In the genomic region with DNA sequence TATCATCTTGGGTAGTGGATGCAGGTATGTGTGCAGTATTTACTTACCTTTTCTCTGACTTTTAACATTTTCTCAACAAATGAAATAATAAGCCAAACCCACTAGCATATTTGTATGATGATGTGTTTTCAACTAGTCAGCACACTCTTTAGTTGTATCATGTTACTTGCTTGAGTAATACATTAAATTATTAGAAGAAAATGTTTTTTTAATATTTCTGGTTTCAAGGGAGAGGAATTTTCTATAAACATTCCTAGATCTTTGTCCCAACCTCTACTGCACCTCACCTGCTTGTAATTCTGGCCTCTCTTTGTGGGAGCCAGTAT, we compare ENCODE assay signal across 1 cellular context.
TF ChIP-seq lines count a peak whose summit lies in the region.

No MANE protein-coding gene starts in this region.

TF ChIP-seq in WTC11, 78 proteins besides CTCF, POLR2A, EP300 and RAD21 (continued from another document):
- TF ChIP-seq, protein P1, sequence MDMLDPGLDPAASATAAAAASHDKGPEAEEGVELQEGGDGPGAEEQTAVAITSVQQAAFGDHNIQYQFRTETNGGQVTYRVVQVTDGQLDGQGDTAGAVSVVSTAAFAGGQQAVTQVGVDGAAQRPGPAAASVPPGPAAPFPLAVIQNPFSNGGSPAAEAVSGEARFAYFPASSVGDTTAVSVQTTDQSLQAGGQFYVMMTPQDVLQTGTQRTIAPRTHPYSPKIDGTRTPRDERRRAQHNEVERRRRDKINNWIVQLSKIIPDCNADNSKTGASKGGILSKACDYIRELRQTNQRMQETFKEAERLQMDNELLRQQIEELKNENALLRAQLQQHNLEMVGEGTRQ (CRISPR knock-in tag; IDR thresholded peaks at IDR 0.05), result no peak
- no peak for TF ChIP-seq ZNF121 (CRISPR knock-in tag; IDR thresholded peaks at IDR 0.05)
- TF ChIP-seq ZNF219 (CRISPR knock-in tag; IDR thresholded peaks at IDR 0.05; ENCODE audit: borderline replicate concordance), result no peak
- no peak for TF ChIP-seq CBFB (CRISPR knock-in tag; IDR thresholded peaks at IDR 0.05; ENCODE audit: low read depth)
- TF ChIP-seq, protein P2, sequence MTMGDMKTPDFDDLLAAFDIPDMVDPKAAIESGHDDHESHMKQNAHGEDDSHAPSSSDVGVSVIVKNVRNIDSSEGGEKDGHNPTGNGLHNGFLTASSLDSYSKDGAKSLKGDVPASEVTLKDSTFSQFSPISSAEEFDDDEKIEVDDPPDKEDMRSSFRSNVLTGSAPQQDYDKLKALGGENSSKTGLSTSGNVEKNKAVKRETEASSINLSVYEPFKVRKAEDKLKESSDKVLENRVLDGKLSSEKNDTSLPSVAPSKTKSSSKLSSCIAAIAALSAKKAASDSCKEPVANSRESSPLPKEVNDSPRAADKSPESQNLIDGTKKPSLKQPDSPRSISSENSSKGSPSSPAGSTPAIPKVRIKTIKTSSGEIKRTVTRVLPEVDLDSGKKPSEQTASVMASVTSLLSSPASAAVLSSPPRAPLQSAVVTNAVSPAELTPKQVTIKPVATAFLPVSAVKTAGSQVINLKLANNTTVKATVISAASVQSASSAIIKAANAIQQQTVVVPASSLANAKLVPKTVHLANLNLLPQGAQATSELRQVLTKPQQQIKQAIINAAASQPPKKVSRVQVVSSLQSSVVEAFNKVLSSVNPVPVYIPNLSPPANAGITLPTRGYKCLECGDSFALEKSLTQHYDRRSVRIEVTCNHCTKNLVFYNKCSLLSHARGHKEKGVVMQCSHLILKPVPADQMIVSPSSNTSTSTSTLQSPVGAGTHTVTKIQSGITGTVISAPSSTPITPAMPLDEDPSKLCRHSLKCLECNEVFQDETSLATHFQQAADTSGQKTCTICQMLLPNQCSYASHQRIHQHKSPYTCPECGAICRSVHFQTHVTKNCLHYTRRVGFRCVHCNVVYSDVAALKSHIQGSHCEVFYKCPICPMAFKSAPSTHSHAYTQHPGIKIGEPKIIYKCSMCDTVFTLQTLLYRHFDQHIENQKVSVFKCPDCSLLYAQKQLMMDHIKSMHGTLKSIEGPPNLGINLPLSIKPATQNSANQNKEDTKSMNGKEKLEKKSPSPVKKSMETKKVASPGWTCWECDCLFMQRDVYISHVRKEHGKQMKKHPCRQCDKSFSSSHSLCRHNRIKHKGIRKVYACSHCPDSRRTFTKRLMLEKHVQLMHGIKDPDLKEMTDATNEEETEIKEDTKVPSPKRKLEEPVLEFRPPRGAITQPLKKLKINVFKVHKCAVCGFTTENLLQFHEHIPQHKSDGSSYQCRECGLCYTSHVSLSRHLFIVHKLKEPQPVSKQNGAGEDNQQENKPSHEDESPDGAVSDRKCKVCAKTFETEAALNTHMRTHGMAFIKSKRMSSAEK (CRISPR knock-in tag; IDR thresholded peaks at IDR 0.05; ENCODE audit: borderline replicate concordance), result no peak
- TF ChIP-seq, protein P3, sequence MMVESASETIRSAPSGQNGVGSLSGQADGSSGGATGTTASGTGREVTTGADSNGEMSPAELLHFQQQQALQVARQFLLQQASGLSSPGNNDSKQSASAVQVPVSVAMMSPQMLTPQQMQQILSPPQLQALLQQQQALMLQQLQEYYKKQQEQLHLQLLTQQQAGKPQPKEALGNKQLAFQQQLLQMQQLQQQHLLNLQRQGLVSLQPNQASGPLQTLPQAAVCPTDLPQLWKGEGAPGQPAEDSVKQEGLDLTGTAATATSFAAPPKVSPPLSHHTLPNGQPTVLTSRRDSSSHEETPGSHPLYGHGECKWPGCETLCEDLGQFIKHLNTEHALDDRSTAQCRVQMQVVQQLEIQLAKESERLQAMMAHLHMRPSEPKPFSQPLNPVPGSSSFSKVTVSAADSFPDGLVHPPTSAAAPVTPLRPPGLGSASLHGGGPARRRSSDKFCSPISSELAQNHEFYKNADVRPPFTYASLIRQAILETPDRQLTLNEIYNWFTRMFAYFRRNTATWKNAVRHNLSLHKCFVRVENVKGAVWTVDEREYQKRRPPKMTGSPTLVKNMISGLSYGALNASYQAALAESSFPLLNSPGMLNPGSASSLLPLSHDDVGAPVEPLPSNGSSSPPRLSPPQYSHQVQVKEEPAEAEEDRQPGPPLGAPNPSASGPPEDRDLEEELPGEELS (CRISPR knock-in tag; IDR thresholded peaks at IDR 0.05), result no peak
- TF ChIP-seq, protein P4, sequence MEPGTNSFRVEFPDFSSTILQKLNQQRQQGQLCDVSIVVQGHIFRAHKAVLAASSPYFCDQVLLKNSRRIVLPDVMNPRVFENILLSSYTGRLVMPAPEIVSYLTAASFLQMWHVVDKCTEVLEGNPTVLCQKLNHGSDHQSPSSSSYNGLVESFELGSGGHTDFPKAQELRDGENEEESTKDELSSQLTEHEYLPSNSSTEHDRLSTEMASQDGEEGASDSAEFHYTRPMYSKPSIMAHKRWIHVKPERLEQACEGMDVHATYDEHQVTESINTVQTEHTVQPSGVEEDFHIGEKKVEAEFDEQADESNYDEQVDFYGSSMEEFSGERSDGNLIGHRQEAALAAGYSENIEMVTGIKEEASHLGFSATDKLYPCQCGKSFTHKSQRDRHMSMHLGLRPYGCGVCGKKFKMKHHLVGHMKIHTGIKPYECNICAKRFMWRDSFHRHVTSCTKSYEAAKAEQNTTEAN (CRISPR knock-in tag; IDR thresholded peaks at IDR 0.05), result no peak
